Comparison of ENCODE assay signal across 24 cellular contexts in genomic region chr10:82136103-82136502, GRCh38.
"Had no signal": no experiment of that assay in that cellular context is flagged by ENCODE, and none has a peak within 500 bp of the region (broad histone marks: within the 10 kb centered on the region; RNA-seq: fewer than 3 reads in every experiment).

No MANE protein-coding gene starts in this region.

- H3K4me3 ChIP-seq: MG63, SJSA1 had no signal

- H3K27ac ChIP-seq: SJSA1 had no signal

- H3K9ac ChIP-seq: SK-N-SH had no signal

- ATAC-seq: HepG2 had no signal

- H3K9me3 ChIP-seq: MG63 had no signal

- H3K4me1 ChIP-seq: SJSA1 had no signal

- FAIRE-seq: HepG2, RCC 7860 had no signal

- H3K36me3 ChIP-seq: MG63, SJSA1 had no signal

- DNase-seq: IMR-90, Karpas-422, KG1, MG63, NCI-H1092, NCI-H1105 treated with DMSO at 0.1 percent for 48 hours, NCI-H1417 treated with DMSO at 0.1 percent for 48 hours, NCI-H146, NCI-H1694 treated with DMSO at 0.1 percent for 48 hours, NCI-H1930, NCI-H2081, NCI-H2107, NCI-H2227 treated with DMSO at 0.1 percent for 48 hours, NCI-H524 treated with DMSO at 0.1 percent for 48 hours, NCI-H69, NCI-H774, Right ventricle myocardium superior, RPMI8226, SIG-M5, SK-N-SH, SW 1271 had no signal

- H3K27me3 ChIP-seq: MG63, SJSA1 had no signal

- H3K4me2 ChIP-seq: SK-N-SH had no signal
